In the genomic region with DNA sequence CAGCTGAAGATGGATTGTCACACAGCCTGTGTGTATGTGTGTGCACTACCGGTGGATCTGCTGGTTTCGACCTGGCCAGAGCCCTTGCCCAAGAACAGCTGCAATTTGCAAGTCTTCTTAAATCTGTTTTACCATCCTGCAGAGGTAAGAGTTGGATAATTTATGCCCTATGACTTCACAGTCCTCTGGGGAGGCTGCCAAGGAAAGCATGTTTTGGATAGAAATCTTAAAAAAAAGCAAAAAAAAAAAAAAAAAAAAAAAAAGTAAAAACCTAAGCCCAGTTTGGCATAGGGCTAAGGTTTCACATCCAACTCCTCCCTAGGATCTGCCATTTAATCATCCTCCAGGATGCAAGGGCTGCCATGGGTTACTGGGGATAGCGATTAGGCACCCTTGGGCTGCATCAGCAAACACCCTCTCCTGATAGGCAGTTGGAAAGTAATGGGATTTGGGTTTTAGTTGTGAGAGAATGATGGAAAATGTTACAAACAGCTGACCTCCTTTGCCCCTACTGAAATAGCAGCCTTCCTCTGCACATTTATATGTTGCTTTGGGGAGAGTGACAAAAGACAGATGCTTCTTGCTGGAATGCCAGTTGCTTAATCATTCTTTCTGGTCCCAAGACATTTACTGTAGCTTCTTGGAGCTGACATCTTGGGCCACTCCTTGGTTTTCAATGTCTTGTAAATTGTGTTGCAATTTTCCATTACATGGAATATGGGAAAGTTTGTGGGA, we compare ENCODE assay signal across 8 cellular contexts. TPM values are rescaled to one million over a fixed set of nuclear protein-coding genes. Genes with fewer than 3 reads are reported as not detected.
DNase-seq lines count a peak whose midpoint lies in the region; ATAC-seq, FAIRE-seq and TF ChIP-seq lines count a peak whose summit lies in the region.
"Had no signal": no experiment of that assay in that cellular context is flagged by ENCODE, and none has a peak within 500 bp of the region (broad histone marks: within the 10 kb centered on the region; RNA-seq: fewer than 3 reads in every experiment).

No MANE protein-coding gene starts in this region.

- WGBS in H1 (ENCODE audit: extremely low coverage in 1 of 2, insufficient coverage in 1 of 2, insufficient read length in 1 of 2, insufficient replicate concordance in 2 of 2, low coverage in 1 of 2, low lambda C conversion rate in 2 of 2, missing lambda C conversion rate in 1 of 2), 2 experiments: 89% methylated on average over 3 of the region's 3 CpGs; no CpG with 5 or more reads in 1 of the 2 experiments
- 48 to 56% methylated on average over 3 of the region's 3 CpGs for WGBS in testis, 2 donors

- no peak overlapping the region for H3K4ac ChIP-seq in H1 (replicated peaks; ENCODE audit: insufficient read length, low read depth, low read length)

- H3K4me1 ChIP-seq in H1 (replicated peaks in 1 of 4; ENCODE audit: control insufficient read depth in 3 of 4, insufficient read depth in 4 of 4, low read length in 3 of 4): no peaks in the 10 kb centered on the region
- peaks cover 14% of the 10 kb centered on the region for H3K4me1 ChIP-seq in upper lobe of right lung
- H3K4me1 ChIP-seq in testis: peaks cover 6% of the 10 kb centered on the region

- no peak overlapping the region for H3K9ac ChIP-seq in H1 (replicated peaks in 1 of 4; ENCODE audit: extremely low read depth in 1 of 4, low read depth in 3 of 4, low read length in 3 of 4)

- CTCF ChIA-PET in H1 (lab: Charles Lee; ENCODE audit: partially characterized antibody): interaction anchor here (0.6 to 1.9 kb wide), 8 partner anchors 8 to 210 kb away, joined by 3 to 5 read pairs (median 4); no protein-coding TSS in a partner anchor

- H3K9me3 ChIP-seq in H1 (ENCODE audit: insufficient read depth in 2 of 2, low read depth in 1 of 2, low read length in 1 of 2): no peaks in the 10 kb centered on the region
- H3K9me3 ChIP-seq in upper lobe of right lung: no peaks in the 10 kb centered on the region
- H3K9me3 ChIP-seq in testis: no peaks in the 10 kb centered on the region

- no peak for TF ChIP-seq EP300 in H1 (IDR thresholded peaks at IDR 0.05; ENCODE audit: borderline replicate concordance in 1 of 2, low read depth in 2 of 2, low read length in 2 of 2)

- no peak overlapping the region for H4K5ac ChIP-seq in H1 (ENCODE audit: insufficient read length, low read depth, low read length)

- no peak overlapping the region for H3K4me2 ChIP-seq in H1 (ENCODE audit: insufficient read depth in 1 of 2, low read depth in 2 of 2, low read length in 2 of 2)

- H2AK5ac ChIP-seq in H1 (ENCODE audit: low read depth, low read length): no peak overlapping the region

- H3K18ac ChIP-seq in H1 (ENCODE audit: extremely low read depth, low read length): no peak overlapping the region

- intact Hi-C loops in upper lobe of right lung (cut with DNase I): no loop called here
- intact Hi-C loops in testis (cut with DNase I; ENCODE audit: low total_unique reads): no loop called here

- H3K56ac ChIP-seq in H1 (replicated peaks; ENCODE audit: insufficient read length, low read depth, low read length): no peak overlapping the region

- no peak for TF ChIP-seq POLR2A in H1 (IDR thresholded peaks at IDR 0.05; ENCODE audit: control extremely low read depth in 1 of 2, low read depth in 2 of 2, low read length in 2 of 2)
- TF ChIP-seq POLR2A in testis (IDR thresholded peaks at IDR 0.05): no peak

- ATAC-seq in upper lobe of right lung (peak; percentile 63), HG03025 (IDR thresholded peaks at IDR 0.05; ENCODE audit: low FRiP score, unreplicated experiment) (no peak)

- no peak overlapping the region for H2BK15ac ChIP-seq in H1 (ENCODE audit: low read length)

- no peak overlapping the region for H3K23ac ChIP-seq in H1 (ENCODE audit: insufficient read length)

- H3K36me3 ChIP-seq in H1 (ENCODE audit: control insufficient read depth in 2 of 4, insufficient read depth in 4 of 4, low read length in 3 of 4) (no peaks in the 10 kb centered on the region), upper lobe of right lung (no peaks in the 10 kb centered on the region), testis (ENCODE audit: low read depth, missing control alignments) (no peaks in the 10 kb centered on the region)

- H2AFZ ChIP-seq in H1 (ENCODE audit: low read length): peak overlapping the region; percentile 23; the same call in 1 of the 2 replicates

- no peak overlapping the region for H3K14ac ChIP-seq in H1 (ENCODE audit: insufficient read length)

- no peak overlapping the region for H2BK20ac ChIP-seq in H1 (ENCODE audit: low read length)

- no peaks in the 10 kb centered on the region for H3K79me1 ChIP-seq in H1 (ENCODE audit: low read depth, low read length)

- no peak overlapping the region for H2BK120ac ChIP-seq in H1 (replicated peaks; ENCODE audit: low read depth, low read length)

- FAIRE-seq in H1 (lab: Jason Lieb, UNC): no peak

- no peaks in the 10 kb centered on the region for H4K20me1 ChIP-seq in H1 (replicated peaks in 1 of 2; ENCODE audit: control insufficient read depth in 1 of 2, insufficient read depth in 2 of 2, low read length in 2 of 2)

- no peaks in the 10 kb centered on the region for H3K79me2 ChIP-seq in H1 (ENCODE audit: control insufficient read depth in 1 of 2, insufficient read depth in 2 of 2, low read length in 2 of 2)

- H3K4me3 ChIP-seq in H1 (ENCODE audit: extremely low read depth in 1 of 4, insufficient read depth in 2 of 4, low read depth in 3 of 4, low read length in 4 of 4): no peak overlapping the region
- H3K4me3 ChIP-seq in upper lobe of right lung: no peak overlapping the region
- no peak overlapping the region for H3K4me3 ChIP-seq in testis

- H4K91ac ChIP-seq in H1 (replicated peaks; ENCODE audit: insufficient read length, low read length): no peak overlapping the region

- TF ChIP-seq RAD21 in H1 (IDR thresholded peaks at IDR 0.05 in 1 of 2, conservative IDR thresholded peaks at IDR 0.05 in 1 of 2; ENCODE audit: low read depth in 2 of 2, low read length in 2 of 2): no peak

- no peak overlapping the region for H4K8ac ChIP-seq in H1 (ENCODE audit: extremely low read depth, insufficient read depth, low read length)

- POLR2A ChIA-PET in H1 (lab: Charles Lee; ENCODE audit: partially characterized antibody): no interaction called here

- H3K27ac ChIP-seq in H1 (ENCODE audit: low read depth, low read length) (no peak overlapping the region), upper lobe of right lung (no peak overlapping the region), testis (no peak overlapping the region)

- TF ChIP-seq CTCF in H1 (IDR thresholded peaks at IDR 0.05; ENCODE audit: control extremely low read depth in 1 of 3, insufficient read depth in 1 of 3, low read depth in 1 of 3, low read length in 3 of 3): no peak
- TF ChIP-seq CTCF in upper lobe of right lung (IDR thresholded peaks at IDR 0.05): no peak
- no peak for TF ChIP-seq CTCF in testis (IDR thresholded peaks at IDR 0.05)

- no peak overlapping the region for H2BK5ac ChIP-seq in H1 (ENCODE audit: low read depth, low read length)

- H3K27me3 ChIP-seq in H1 (replicated peaks in 1 of 4; ENCODE audit: control insufficient read depth in 3 of 4, extremely low read depth in 1 of 4, insufficient read depth in 3 of 4, low read length in 3 of 4): no peaks in the 10 kb centered on the region
- no peaks in the 10 kb centered on the region for H3K27me3 ChIP-seq in upper lobe of right lung
- no peaks in the 10 kb centered on the region for H3K27me3 ChIP-seq in testis

- no peak overlapping the region for H2BK12ac ChIP-seq in H1 (ENCODE audit: low read depth, low read length)

- DNase-seq in M059J (ENCODE audit: low read depth): peak; percentile 79
- DNase-seq in H1 (ENCODE audit: low read depth in 1 of 2, low spot score in 2 of 2): no peak
- DNase-seq in mucosa of gallbladder (ENCODE audit: low spot score): peak; percentile 47
- no peak for DNase-seq in upper lobe of right lung
- DNase-seq in stimulated activated CD4-positive, alpha-beta T cell treated with anti-CD3 and anti-CD28 coated beads, Interleukin-4, amount 100 ng/mL, for 4 hours: no peak
- DNase-seq in testis: no peak

- no peaks in the 10 kb centered on the region for H3K23me2 ChIP-seq in H1 (ENCODE audit: low read depth, low read length)

TF ChIP-seq in H1, 55 proteins besides CTCF, POLR2A, EP300 and RAD21:
- TF ChIP-seq POLR2AphosphoS5 (IDR thresholded peaks at IDR 0.05; ENCODE audit: low read depth, low read length) (no peak), CBX5 (IDR thresholded peaks at IDR 0.05; ENCODE audit: low read depth, low read length) (no peak), CREB1 (IDR thresholded peaks at IDR 0.05) (no peak), PHF8 (conservative IDR thresholded peaks at IDR 0.05; ENCODE audit: low read depth, low read length) (no peak), CHD2 (IDR thresholded peaks at IDR 0.05; ENCODE audit: low read length) (no peak)

RNA-seq across cellular contexts. Expression of gene CD200R1L, which starts 35.3 kb away (rescaled TPM):
- 0.22 TPM in 1 of 2 replicates, not detected in the other for total RNA-seq in M059J (2014; rRNA removed; shearing (Covaris generic))
- total RNA-seq in H1 (2021; fragmentation: NEBNext Ultra II Directional; extraction: Animal tissue kit (Norgen Biotek cat#: 25700)): not detected in 2 replicates
- polyA plus RNA-seq in H1 (2011; rRNA removed) (not detected in 2 replicates), testis (ENCODE audit: insufficient read depth, low read depth, low replicate concordance) (7.9 TPM)
- not detected for polyA plus RNA-seq in H1 (2011; cell fraction: cytosol; rRNA removed)
- polyA plus RNA-seq in H1 (2011; cell fraction: nucleus; rRNA removed): not detected
- polyA plus RNA-seq in H1 (2012, experiment 1 of 2): not detected in 4 replicates
- polyA plus RNA-seq in H1 (2012, experiment 2 of 2): not detected
- polyA plus RNA-seq in H1 (2013, experiment 1 of 2): not detected
- polyA plus RNA-seq in H1 (2013, experiment 2 of 2): not detected
- not detected in 2 replicates for polyA minus RNA-seq in H1 (2011; rRNA and poly(A)+ RNA removed)
- polyA minus RNA-seq in H1 (2011; cell fraction: cytosol; rRNA and poly(A)+ RNA removed): not detected
- not detected for polyA minus RNA-seq in H1 (2011; cell fraction: nucleus; rRNA and poly(A)+ RNA removed)
- total RNA-seq in mucosa of gallbladder (not detected), upper lobe of right lung (not detected), testis (under 1 TPM in 1 of 2 donors, not detected in 1; 0.71 TPM)
- total RNA-seq: pulmonary artery endothelial cell had no signal

Comparison
In these comparisons a context has a peak if more than half of its experiments do, and no peak if none do; other contexts are left out.
1. DNase-seq: peak in M059J (single experiment) and mucosa of gallbladder (single experiment); none in H1 (0 of 2), upper lobe of right lung (single experiment), stimulated activated CD4-positive, alpha-beta T cell treated with anti-CD3 and anti-CD28 coated beads, Interleukin-4, amount 100 ng/mL, for 4 hours (0 of 2) and testis (single experiment).